12 cellular contexts compared by ENCODE assay signal in genomic region chr5:60826653-60827052, GRCh38. TPM values are rescaled to one million over a fixed set of nuclear protein-coding genes. Genes with fewer than 3 reads are reported as not detected.
DNase-seq lines count a peak whose midpoint lies in the region; ATAC-seq and TF ChIP-seq lines count a peak whose summit lies in the region.
"Had no signal": no experiment of that assay in that cellular context is flagged by ENCODE, and none has a peak within 500 bp of the region (broad histone marks: within the 10 kb centered on the region; RNA-seq: fewer than 3 reads in every experiment).

No MANE protein-coding gene starts in this region.

- no peak for DNase-seq in G401 (ENCODE audit: low spot score)
- DNase-seq in endodermal cell = no peak
- no peak for DNase-seq in activated naive CD4-positive, alpha-beta T cell treated with anti-CD3 and anti-CD28 coated beads, Interleukin-2, amount 10 ng/mL, durations not matched to agents 7 days and 5 days
- DNase-seq in NK-92 (lab: John Stamatoyannopoulos, UW; ENCODE audit: unreplicated experiment) = no peak
- DNase-seq: activated CD4-positive, alpha-beta T cell treated with anti-CD3 and anti-CD28 coated beads, Interleukin-2, amount 50 U/mL, for 48 hours; kidney glomerular epithelial cell; NCI-H774 had no signal

- H3K27me3 ChIP-seq in endodermal cell (ENCODE audit: control insufficient read depth, insufficient read depth, low read length, poor library complexity, severe bottlenecking) = no peaks in the 10 kb centered on the region

- no peak for TF ChIP-seq CTCF in endodermal cell (conservative IDR thresholded peaks at IDR 0.05)

- H3K9me3 ChIP-seq in endodermal cell (ENCODE audit: control insufficient read depth, low read length) = no peaks in the 10 kb centered on the region

- H3K4me3 ChIP-seq in endodermal cell (ENCODE audit: low read length) = no peak overlapping the region

- no peaks in the 10 kb centered on the region for H3K9me3 Mint-ChIP-seq in endodermal cell
- H3K9me3 Mint-ChIP-seq in activated naive CD4-positive, alpha-beta T cell treated with anti-CD3 and anti-CD28 coated beads, Interleukin-2, amount 10 ng/mL, durations not matched to agents 7 days and 5 days = no peaks in the 10 kb centered on the region
- H3K9me3 Mint-ChIP-seq: activated naive CD4-positive, alpha-beta T cell treated with anti-CD3 and anti-CD28 coated beads, Interleukin-2, amount 50 U/mL, for 24 hours had no signal

- H3K27ac Mint-ChIP-seq in endodermal cell = no peak overlapping the region
- H3K27ac Mint-ChIP-seq in activated naive CD4-positive, alpha-beta T cell treated with anti-CD3 and anti-CD28 coated beads, Interleukin-2, amount 10 ng/mL, durations not matched to agents 7 days and 5 days = no peak overlapping the region
- H3K27ac Mint-ChIP-seq: activated naive CD4-positive, alpha-beta T cell treated with anti-CD3 and anti-CD28 coated beads, Interleukin-2, amount 50 U/mL, for 24 hours had no signal

- H3K4me1 Mint-ChIP-seq in endodermal cell = peaks cover 4% of the 10 kb centered on the region
- H3K4me1 Mint-ChIP-seq in activated naive CD4-positive, alpha-beta T cell treated with anti-CD3 and anti-CD28 coated beads, Interleukin-2, amount 10 ng/mL, durations not matched to agents 7 days and 5 days = peaks cover 4% of the 10 kb centered on the region
- H3K4me1 Mint-ChIP-seq: activated naive CD4-positive, alpha-beta T cell treated with anti-CD3 and anti-CD28 coated beads, Interleukin-2, amount 50 U/mL, for 24 hours had no signal

- ATAC-seq in GM18502 (IDR thresholded peaks at IDR 0.05; ENCODE audit: poor library complexity, unreplicated experiment) (peak; percentile 83), GM19463 (IDR thresholded peaks at IDR 0.05; ENCODE audit: unreplicated experiment) (peak; percentile 82), HG02852 (IDR thresholded peaks at IDR 0.05; ENCODE audit: unreplicated experiment) (peak; percentile 76), HG03460 (IDR thresholded peaks at IDR 0.05; ENCODE audit: unreplicated experiment) (peak; percentile 74)

- H3K27ac ChIP-seq in endodermal cell (ENCODE audit: low read depth, low read length) = no peak overlapping the region

- no peak overlapping the region for H3K4me3 Mint-ChIP-seq in endodermal cell
- H3K4me3 Mint-ChIP-seq in activated naive CD4-positive, alpha-beta T cell treated with anti-CD3 and anti-CD28 coated beads, Interleukin-2, amount 10 ng/mL, durations not matched to agents 7 days and 5 days = no peak overlapping the region
- H3K4me3 Mint-ChIP-seq: activated naive CD4-positive, alpha-beta T cell treated with anti-CD3 and anti-CD28 coated beads, Interleukin-2, amount 50 U/mL, for 24 hours had no signal

- no peaks in the 10 kb centered on the region for H3K36me3 ChIP-seq in endodermal cell (ENCODE audit: control insufficient read depth, insufficient read depth, low read length)

- H3K4me1 ChIP-seq in endodermal cell (ENCODE audit: control insufficient read depth, insufficient read depth, low read length) = no peaks in the 10 kb centered on the region

- CTCF ChIA-PET in activated naive CD4-positive, alpha-beta T cell treated with anti-CD3 and anti-CD28 coated beads, Interleukin-2, amount 10 ng/mL, durations not matched to agents 7 days and 5 days (lab: Charles Lee) = no interaction called here

- in situ Hi-C loops in G401 (cut with HindIII; ENCODE audit: low sequenced_read_pairs) = no loop called here

- no peaks in the 10 kb centered on the region for H3K27me3 Mint-ChIP-seq in endodermal cell (ENCODE audit: insufficient read depth)
- H3K27me3 Mint-ChIP-seq in activated naive CD4-positive, alpha-beta T cell treated with anti-CD3 and anti-CD28 coated beads, Interleukin-2, amount 10 ng/mL, durations not matched to agents 7 days and 5 days = no peaks in the 10 kb centered on the region

- H3K9ac ChIP-seq in endodermal cell (ENCODE audit: extremely low read depth, low read length, poor library complexity, severe bottlenecking) = no peak overlapping the region

- no peaks in the 10 kb centered on the region for H3K36me3 Mint-ChIP-seq in endodermal cell (ENCODE audit: low read depth)
- H3K36me3 Mint-ChIP-seq in activated naive CD4-positive, alpha-beta T cell treated with anti-CD3 and anti-CD28 coated beads, Interleukin-2, amount 10 ng/mL, durations not matched to agents 7 days and 5 days = no peaks in the 10 kb centered on the region
- H3K36me3 Mint-ChIP-seq: activated naive CD4-positive, alpha-beta T cell treated with anti-CD3 and anti-CD28 coated beads, Interleukin-2, amount 50 U/mL, for 24 hours had no signal

RNA-seq across cellular contexts. Expression of gene ELOVL7, which starts 17.4 kb away (rescaled TPM):
- 34.8 and 37.3 TPM in 2 replicates for total RNA-seq in G401 (2014; rRNA removed; shearing (Covaris generic))
- total RNA-seq in endodermal cell = 1 to 10 TPM; 3.5 to 6.5 TPM
- polyA plus RNA-seq in endodermal cell (2013, experiment 1 of 2) = 0.75 TPM
- 0.99 TPM for polyA plus RNA-seq in endodermal cell (2013, experiment 2 of 2)
